ENCODE assay signal across 8 cellular contexts in the genomic region with DNA sequence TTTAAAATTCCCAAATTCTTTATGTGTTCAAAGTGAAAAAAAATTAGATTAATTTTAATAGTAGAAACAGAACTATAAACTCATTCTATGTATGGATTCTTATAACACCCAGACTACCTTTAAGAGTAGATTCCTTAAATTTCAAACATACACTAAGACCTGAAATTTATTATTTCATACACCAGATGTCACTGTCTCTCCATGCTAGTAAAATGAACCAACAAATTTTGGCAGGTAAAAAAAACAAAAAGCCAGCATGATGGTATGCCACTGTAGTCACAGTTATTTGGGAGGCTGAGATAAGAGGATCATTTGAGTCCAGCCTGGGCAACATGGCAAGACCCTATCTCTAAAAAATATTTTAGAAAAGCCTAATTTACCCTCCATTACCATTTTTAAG.
DNase-seq lines count a peak whose midpoint lies in the region; FAIRE-seq and TF ChIP-seq lines count a peak whose summit lies in the region.

No MANE protein-coding gene starts in this region.

- no peak for FAIRE-seq in frontal cortex (lab: Jason Lieb, UNC)

- H3K4me3 ChIP-seq in AG09309 (ENCODE audit: control insufficient read depth, low read depth, low read length) (no peak overlapping the region), adipocyte (ENCODE audit: low read length) (no peak overlapping the region), kidney epithelial cell (ENCODE audit: low read depth, low read length) (no peak overlapping the region), lower leg skin (ENCODE audit: low read depth, poor library complexity, severe bottlenecking) (no peak overlapping the region), H7 (ENCODE audit: insufficient read depth, low read depth, low read length) (no peak overlapping the region)

- DNase-seq in AG09309 (ENCODE audit: low read depth) (no peak), KG1 (lab: John Stamatoyannopoulos, UW) (peak; percentile 21), adipocyte (ENCODE audit: low read depth) (peak; percentile 53), kidney epithelial cell (ENCODE audit: low read depth) (no peak), lower leg skin (ENCODE audit: low spot score in 2 of 2) (no peak), frontal cortex (ENCODE audit: low spot score in 2 of 2) (no peak), H7 (no peak)
- no peak for DNase-seq in activated T-cell treated with anti-CD3 and anti-CD28 coated beads, Interleukin-2, amount 50 U/mL, for 48 hours

- intact Hi-C loops in lower leg skin (cut with DNase I; ENCODE audit: low total_unique reads), result no loop called here

- TF ChIP-seq CTCF in AG09309 (IDR thresholded peaks at IDR 0.05; ENCODE audit: control insufficient read depth, insufficient read depth, low read depth, low read length, missing control alignments) (peak; percentile 41), kidney epithelial cell (IDR thresholded peaks at IDR 0.05; ENCODE audit: insufficient read depth, low read length, poor library complexity, severe bottlenecking) (peak; percentile 3), lower leg skin (IDR thresholded peaks at IDR 0.05) (no peak)

- H3K4me1 ChIP-seq in adipocyte (ENCODE audit: control insufficient read depth, insufficient read depth, low read length), result no peaks in the 10 kb centered on the region

- H3K9me3 ChIP-seq in adipocyte (ENCODE audit: control insufficient read depth, low read length), result peaks cover 4% of the 10 kb centered on the region

- H3K36me3 ChIP-seq in adipocyte (ENCODE audit: control insufficient read depth, insufficient read depth, low read length, severe bottlenecking), result no peaks in the 10 kb centered on the region
- H3K36me3 ChIP-seq in kidney epithelial cell (ENCODE audit: control insufficient read depth, insufficient read depth, low read length), result no peaks in the 10 kb centered on the region
- H3K36me3 ChIP-seq in H7 (replicated peaks; ENCODE audit: control insufficient read depth, insufficient read depth, low read length), result no peaks in the 10 kb centered on the region

- no peak for TF ChIP-seq POLR2A in lower leg skin (IDR thresholded peaks at IDR 0.05)

- H3K27me3 ChIP-seq in adipocyte (replicated peaks; ENCODE audit: control insufficient read depth, insufficient read depth, low read length), result no peaks in the 10 kb centered on the region
- no peaks in the 10 kb centered on the region for H3K27me3 ChIP-seq in kidney epithelial cell (ENCODE audit: control insufficient read depth, insufficient read depth, low read length)
- no peaks in the 10 kb centered on the region for H3K27me3 ChIP-seq in H7 (ENCODE audit: control insufficient read depth, insufficient read depth, low read length)

- no peak overlapping the region for H3K9ac ChIP-seq in adipocyte (ENCODE audit: low read length)

Comparison
In these comparisons a context has a peak if more than half of its experiments do, and no peak if none do; other contexts are left out.
1. DNase-seq: peak in KG1 (single experiment) and adipocyte (single experiment); none in AG09309 (single experiment), kidney epithelial cell (single experiment), lower leg skin (0 of 2), frontal cortex (0 of 2), H7 (single experiment) and activated T-cell treated with anti-CD3 and anti-CD28 coated beads, Interleukin-2, amount 50 U/mL, for 48 hours (0 of 2).
2. CTCF ChIP-seq: peak in AG09309 (single experiment) and kidney epithelial cell (single experiment); none in lower leg skin (0 of 3).